8 cellular contexts compared by ENCODE assay signal in genomic region chr2:177799531-177799930, GRCh38.
DNase-seq lines count a peak whose midpoint lies in the region; ATAC-seq and TF ChIP-seq lines count a peak whose summit lies in the region.

No MANE protein-coding gene starts in this region.

- no peaks in the 10 kb centered on the region for H3K9me3 ChIP-seq in HEK293 (ENCODE audit: control insufficient read depth, insufficient read depth, low read depth, low read length)
- H3K9me3 ChIP-seq in tibial nerve: no peaks in the 10 kb centered on the region
- H3K9me3 ChIP-seq in tibial artery: no peaks in the 10 kb centered on the region

- no peak for TF ChIP-seq EP300 in tibial nerve (IDR thresholded peaks at IDR 0.05)

- H3K4me1 ChIP-seq in HEK293 (ENCODE audit: control insufficient read depth, insufficient read depth, low read length): no peaks in the 10 kb centered on the region
- peaks cover 0 to 11% (median 0%) of the 10 kb centered on the region in 4 donors for H3K4me1 ChIP-seq in tibial nerve
- H3K4me1 ChIP-seq in tibial artery: no peaks in the 10 kb centered on the region

- H3K36me3 ChIP-seq in HEK293 (ENCODE audit: control insufficient read depth in 2 of 2, insufficient read depth in 1 of 2, low read length in 2 of 2): no peaks in the 10 kb centered on the region
- no peaks in the 10 kb centered on the region for H3K36me3 ChIP-seq in tibial nerve
- H3K36me3 ChIP-seq in tibial artery: no peaks in the 10 kb centered on the region

- intact Hi-C loops in tibial artery (cut with DNase I; ENCODE audit: low total_unique reads): no loop called here

- no peaks in the 10 kb centered on the region for H3K27me3 ChIP-seq in tibial nerve
- H3K27me3 ChIP-seq in tibial artery: no peaks in the 10 kb centered on the region

- POLR2A ChIA-PET in HEK293 (lab: Yijun Ruan, JAX): no interaction called here

- CTCF ChIA-PET in HEK293 (lab: Yijun Ruan, JAX): interaction anchor here (0.6 to 2.1 kb wide), 16 partner anchors 9 to 712 kb away, joined by 3 to 16 read pairs (median 4); no protein-coding TSS in a partner anchor

- 41 to 61% methylated on average over 1 of the region's 1 CpG for WGBS in tibial nerve, 2 donors

- TF ChIP-seq CTCF in HEK293 (tag by site-specific recombination; IDR thresholded peaks at IDR 0.05): peak; percentile 32; the same call in 1 of the 2 replicates
- TF ChIP-seq CTCF in tibial nerve (IDR thresholded peaks at IDR 0.05): peak in 4 of 5 experiments; percentile 15 to 46 (median 22)
- no peak for TF ChIP-seq CTCF in tibial artery (IDR thresholded peaks at IDR 0.05)

- DNase-seq in COLO668 (lab: John Stamatoyannopoulos, UW; ENCODE audit: unreplicated experiment) (peak; percentile 18), RKO (ENCODE audit: low spot score) (peak; percentile 51), glomerular visceral epithelial cell (ENCODE audit: extremely low spot score) (peak; percentile 42), tibial nerve (ENCODE audit: low spot score in 2 of 2) (peak in 1 of 2 donors; percentile 21), tibial artery (no peak)

- H3K4me3 ChIP-seq in HEK293 (ENCODE audit: low read depth, low read length): no peak overlapping the region
- no peak overlapping the region for H3K4me3 ChIP-seq in tibial nerve
- H3K4me3 ChIP-seq in tibial artery: no peak overlapping the region

- TF ChIP-seq POLR2A in tibial nerve (IDR thresholded peaks at IDR 0.05): no peak

- H3K27ac ChIP-seq in HEK293 (ENCODE audit: extremely low read depth, low read depth, low read length) (no peak overlapping the region), tibial nerve (no peak overlapping the region), tibial artery (no peak overlapping the region)

- ATAC-seq in HG03460 (IDR thresholded peaks at IDR 0.05; ENCODE audit: unreplicated experiment) (no peak), HG02610 (IDR thresholded peaks at IDR 0.05; ENCODE audit: unreplicated experiment) (no peak)

TF ChIP-seq in HEK293, 187 proteins besides CTCF, POLR2A, EP300 and RAD21:
- TF ChIP-seq ZNF654 (tag by site-specific recombination; IDR thresholded peaks at IDR 0.05; ENCODE audit: low read depth) (peak; percentile 21; the same call in 1 of the 2 replicates), ZNF404 (tag by site-specific recombination; IDR thresholded peaks at IDR 0.05) (no peak)
TF ChIP-seq in HEK293: peak in this region for 1.

Comparison
In these comparisons a context has a peak if more than half of its experiments do, and no peak if none do; other contexts are left out.
1. DNase-seq: peak in COLO668 (single experiment), RKO (single experiment) and glomerular visceral epithelial cell (single experiment); none in tibial artery (0 of 2).
2. CTCF ChIP-seq: peak in HEK293 (single experiment) and tibial nerve (4 of 5); none in tibial artery (0 of 2).